1 cellular context compared by ENCODE assay signal in the genomic region with DNA sequence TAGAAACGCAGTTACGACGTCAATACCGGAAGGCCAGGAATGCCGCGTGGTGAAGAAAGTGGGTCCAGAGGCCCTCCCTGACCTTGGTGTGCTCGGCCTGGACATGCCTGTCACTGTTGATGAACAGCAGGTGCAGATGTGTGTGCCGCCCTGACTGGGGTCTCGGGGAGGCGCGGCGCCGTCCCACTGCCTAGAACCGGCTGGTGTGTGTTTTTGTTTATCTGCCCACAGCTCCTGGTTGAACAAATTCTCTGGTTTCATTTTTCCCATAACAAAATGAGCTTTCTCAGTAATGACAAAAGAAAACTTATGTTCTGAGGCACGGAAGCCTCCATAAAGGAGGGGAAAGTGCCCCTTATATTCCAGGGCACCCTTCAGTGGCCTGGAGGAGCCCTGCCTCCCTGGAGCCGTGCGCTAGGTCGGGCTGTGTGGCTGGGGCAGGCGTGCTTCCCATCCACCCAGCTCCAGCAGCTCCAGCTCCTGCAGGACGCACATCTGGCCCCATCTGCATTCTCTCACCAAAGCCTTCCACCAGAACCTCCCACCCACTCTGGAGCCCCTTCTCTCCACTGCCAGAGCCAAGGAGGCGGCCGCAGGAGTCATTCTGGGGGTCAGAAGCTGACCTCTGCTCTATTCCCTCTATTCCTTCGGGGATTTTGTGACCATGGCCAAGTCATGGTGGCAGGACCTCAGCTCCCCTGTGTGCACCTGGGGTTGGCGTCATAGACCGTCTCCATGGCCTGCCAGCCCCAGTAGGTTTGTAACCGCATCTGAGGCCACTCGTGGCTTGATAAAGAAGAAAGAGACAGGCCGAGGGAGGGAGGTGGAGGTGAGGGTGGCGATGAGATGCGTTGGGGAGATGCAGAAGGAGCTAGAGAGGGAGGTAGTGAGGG.
TF ChIP-seq lines count a peak whose summit lies in the region.

No MANE protein-coding gene starts in this region.

TF ChIP-seq in K562, 482 proteins besides CTCF, POLR2A, EP300 and RAD21 (continued from another document):
- TF ChIP-seq SNRNP70 (optimal IDR thresholded peaks at IDR 0.05; ENCODE audit: low read depth, low read length) (no peak), PURB (CRISPR knock-in tag; IDR thresholded peaks at IDR 0.05; ENCODE audit: low read depth) (no peak), PHB2 (IDR thresholded peaks at IDR 0.05; ENCODE audit: low read depth) (no peak), ZNF274 (IDR thresholded peaks at IDR 0.05; ENCODE audit: borderline replicate concordance, low read depth, low read length) (no peak), ZNF830 (CRISPR knock-in tag; IDR thresholded peaks at IDR 0.05) (no peak), ZNF239 (CRISPR knock-in tag; IDR thresholded peaks at IDR 0.05) (no peak), ZBTB1 (CRISPR knock-in tag; IDR thresholded peaks at IDR 0.05; ENCODE audit: borderline replicate concordance, low read depth) (no peak)
- TF ChIP-seq, protein P1, sequence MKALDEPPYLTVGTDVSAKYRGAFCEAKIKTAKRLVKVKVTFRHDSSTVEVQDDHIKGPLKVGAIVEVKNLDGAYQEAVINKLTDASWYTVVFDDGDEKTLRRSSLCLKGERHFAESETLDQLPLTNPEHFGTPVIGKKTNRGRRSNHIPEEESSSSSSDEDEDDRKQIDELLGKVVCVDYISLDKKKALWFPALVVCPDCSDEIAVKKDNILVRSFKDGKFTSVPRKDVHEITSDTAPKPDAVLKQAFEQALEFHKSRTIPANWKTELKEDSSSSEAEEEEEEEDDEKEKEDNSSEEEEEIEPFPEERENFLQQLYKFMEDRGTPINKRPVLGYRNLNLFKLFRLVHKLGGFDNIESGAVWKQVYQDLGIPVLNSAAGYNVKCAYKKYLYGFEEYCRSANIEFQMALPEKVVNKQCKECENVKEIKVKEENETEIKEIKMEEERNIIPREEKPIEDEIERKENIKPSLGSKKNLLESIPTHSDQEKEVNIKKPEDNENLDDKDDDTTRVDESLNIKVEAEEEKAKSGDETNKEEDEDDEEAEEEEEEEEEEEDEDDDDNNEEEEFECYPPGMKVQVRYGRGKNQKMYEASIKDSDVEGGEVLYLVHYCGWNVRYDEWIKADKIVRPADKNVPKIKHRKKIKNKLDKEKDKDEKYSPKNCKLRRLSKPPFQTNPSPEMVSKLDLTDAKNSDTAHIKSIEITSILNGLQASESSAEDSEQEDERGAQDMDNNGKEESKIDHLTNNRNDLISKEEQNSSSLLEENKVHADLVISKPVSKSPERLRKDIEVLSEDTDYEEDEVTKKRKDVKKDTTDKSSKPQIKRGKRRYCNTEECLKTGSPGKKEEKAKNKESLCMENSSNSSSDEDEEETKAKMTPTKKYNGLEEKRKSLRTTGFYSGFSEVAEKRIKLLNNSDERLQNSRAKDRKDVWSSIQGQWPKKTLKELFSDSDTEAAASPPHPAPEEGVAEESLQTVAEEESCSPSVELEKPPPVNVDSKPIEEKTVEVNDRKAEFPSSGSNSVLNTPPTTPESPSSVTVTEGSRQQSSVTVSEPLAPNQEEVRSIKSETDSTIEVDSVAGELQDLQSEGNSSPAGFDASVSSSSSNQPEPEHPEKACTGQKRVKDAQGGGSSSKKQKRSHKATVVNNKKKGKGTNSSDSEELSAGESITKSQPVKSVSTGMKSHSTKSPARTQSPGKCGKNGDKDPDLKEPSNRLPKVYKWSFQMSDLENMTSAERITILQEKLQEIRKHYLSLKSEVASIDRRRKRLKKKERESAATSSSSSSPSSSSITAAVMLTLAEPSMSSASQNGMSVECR (CRISPR knock-in tag; IDR thresholded peaks at IDR 0.05): no peak
- TF ChIP-seq, protein P2, sequence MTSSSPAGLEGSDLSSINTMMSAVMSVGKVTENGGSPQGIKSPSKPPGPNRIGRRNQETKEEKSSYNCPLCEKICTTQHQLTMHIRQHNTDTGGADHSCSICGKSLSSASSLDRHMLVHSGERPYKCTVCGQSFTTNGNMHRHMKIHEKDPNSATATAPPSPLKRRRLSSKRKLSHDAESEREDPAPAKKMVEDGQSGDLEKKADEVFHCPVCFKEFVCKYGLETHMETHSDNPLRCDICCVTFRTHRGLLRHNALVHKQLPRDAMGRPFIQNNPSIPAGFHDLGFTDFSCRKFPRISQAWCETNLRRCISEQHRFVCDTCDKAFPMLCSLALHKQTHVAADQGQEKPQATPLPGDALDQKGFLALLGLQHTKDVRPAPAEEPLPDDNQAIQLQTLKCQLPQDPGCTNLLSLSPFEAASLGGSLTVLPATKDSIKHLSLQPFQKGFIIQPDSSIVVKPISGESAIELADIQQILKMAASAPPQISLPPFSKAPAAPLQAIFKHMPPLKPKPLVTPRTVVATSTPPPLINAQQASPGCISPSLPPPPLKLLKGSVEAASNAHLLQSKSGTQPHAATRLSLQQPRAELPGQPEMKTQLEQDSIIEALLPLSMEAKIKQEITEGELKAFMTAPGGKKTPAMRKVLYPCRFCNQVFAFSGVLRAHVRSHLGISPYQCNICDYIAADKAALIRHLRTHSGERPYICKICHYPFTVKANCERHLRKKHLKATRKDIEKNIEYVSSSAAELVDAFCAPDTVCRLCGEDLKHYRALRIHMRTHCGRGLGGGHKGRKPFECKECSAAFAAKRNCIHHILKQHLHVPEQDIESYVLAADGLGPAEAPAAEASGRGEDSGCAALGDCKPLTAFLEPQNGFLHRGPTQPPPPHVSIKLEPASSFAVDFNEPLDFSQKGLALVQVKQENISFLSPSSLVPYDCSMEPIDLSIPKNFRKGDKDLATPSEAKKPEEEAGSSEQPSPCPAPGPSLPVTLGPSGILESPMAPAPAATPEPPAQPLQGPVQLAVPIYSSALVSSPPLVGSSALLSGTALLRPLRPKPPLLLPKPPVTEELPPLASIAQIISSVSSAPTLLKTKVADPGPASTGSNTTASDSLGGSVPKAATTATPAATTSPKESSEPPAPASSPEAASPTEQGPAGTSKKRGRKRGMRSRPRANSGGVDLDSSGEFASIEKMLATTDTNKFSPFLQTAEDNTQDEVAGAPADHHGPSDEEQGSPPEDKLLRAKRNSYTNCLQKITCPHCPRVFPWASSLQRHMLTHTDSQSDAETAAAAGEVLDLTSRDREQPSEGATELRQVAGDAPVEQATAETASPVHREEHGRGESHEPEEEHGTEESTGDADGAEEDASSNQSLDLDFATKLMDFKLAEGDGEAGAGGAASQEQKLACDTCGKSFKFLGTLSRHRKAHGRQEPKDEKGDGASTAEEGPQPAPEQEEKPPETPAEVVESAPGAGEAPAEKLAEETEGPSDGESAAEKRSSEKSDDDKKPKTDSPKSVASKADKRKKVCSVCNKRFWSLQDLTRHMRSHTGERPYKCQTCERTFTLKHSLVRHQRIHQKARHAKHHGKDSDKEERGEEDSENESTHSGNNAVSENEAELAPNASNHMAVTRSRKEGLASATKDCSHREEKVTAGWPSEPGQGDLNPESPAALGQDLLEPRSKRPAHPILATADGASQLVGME (CRISPR knock-in tag; IDR thresholded peaks at IDR 0.05): no peak
- TF ChIP-seq, protein P3, sequence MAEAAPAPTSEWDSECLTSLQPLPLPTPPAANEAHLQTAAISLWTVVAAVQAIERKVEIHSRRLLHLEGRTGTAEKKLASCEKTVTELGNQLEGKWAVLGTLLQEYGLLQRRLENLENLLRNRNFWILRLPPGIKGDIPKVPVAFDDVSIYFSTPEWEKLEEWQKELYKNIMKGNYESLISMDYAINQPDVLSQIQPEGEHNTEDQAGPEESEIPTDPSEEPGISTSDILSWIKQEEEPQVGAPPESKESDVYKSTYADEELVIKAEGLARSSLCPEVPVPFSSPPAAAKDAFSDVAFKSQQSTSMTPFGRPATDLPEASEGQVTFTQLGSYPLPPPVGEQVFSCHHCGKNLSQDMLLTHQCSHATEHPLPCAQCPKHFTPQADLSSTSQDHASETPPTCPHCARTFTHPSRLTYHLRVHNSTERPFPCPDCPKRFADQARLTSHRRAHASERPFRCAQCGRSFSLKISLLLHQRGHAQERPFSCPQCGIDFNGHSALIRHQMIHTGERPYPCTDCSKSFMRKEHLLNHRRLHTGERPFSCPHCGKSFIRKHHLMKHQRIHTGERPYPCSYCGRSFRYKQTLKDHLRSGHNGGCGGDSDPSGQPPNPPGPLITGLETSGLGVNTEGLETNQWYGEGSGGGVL (CRISPR knock-in tag; IDR thresholded peaks at IDR 0.05): no peak
